Comparison of ENCODE assay signal across 2 cellular contexts in genomic region chr5:166767858-166768257, GRCh38.
TF ChIP-seq lines count a peak whose summit lies in the region.

No MANE protein-coding gene starts in this region.

TF ChIP-seq in SK-N-SH treated with all-trans-retinoic acid at 6 μM for 48 hours, 23 proteins besides CTCF, POLR2A, EP300 and RAD21 (continued from another document):
- TF ChIP-seq, protein P1, sequence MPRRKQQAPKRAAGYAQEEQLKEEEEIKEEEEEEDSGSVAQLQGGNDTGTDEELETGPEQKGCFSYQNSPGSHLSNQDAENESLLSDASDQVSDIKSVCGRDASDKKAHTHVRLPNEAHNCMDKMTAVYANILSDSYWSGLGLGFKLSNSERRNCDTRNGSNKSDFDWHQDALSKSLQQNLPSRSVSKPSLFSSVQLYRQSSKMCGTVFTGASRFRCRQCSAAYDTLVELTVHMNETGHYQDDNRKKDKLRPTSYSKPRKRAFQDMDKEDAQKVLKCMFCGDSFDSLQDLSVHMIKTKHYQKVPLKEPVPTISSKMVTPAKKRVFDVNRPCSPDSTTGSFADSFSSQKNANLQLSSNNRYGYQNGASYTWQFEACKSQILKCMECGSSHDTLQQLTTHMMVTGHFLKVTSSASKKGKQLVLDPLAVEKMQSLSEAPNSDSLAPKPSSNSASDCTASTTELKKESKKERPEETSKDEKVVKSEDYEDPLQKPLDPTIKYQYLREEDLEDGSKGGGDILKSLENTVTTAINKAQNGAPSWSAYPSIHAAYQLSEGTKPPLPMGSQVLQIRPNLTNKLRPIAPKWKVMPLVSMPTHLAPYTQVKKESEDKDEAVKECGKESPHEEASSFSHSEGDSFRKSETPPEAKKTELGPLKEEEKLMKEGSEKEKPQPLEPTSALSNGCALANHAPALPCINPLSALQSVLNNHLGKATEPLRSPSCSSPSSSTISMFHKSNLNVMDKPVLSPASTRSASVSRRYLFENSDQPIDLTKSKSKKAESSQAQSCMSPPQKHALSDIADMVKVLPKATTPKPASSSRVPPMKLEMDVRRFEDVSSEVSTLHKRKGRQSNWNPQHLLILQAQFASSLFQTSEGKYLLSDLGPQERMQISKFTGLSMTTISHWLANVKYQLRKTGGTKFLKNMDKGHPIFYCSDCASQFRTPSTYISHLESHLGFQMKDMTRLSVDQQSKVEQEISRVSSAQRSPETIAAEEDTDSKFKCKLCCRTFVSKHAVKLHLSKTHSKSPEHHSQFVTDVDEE (CRISPR knock-in tag; IDR thresholded peaks at IDR 0.05), result no peak
- no peak for TF ChIP-seq ZNF70 (CRISPR knock-in tag; IDR thresholded peaks at IDR 0.05)
- no peak for TF ChIP-seq ARNTL (CRISPR knock-in tag; IDR thresholded peaks at IDR 0.05; ENCODE audit: borderline replicate concordance, low read depth)
- TF ChIP-seq CSDC2 (CRISPR knock-in tag; IDR thresholded peaks at IDR 0.05), result no peak
- no peak; the same call in 1 of the 2 replicates for TF ChIP-seq TCF4 (CRISPR knock-in tag; IDR thresholded peaks at IDR 0.05; ENCODE audit: borderline replicate concordance)
- no peak for TF ChIP-seq ISL1 (CRISPR knock-in tag; IDR thresholded peaks at IDR 0.05)
- TF ChIP-seq CSRNP3 (CRISPR knock-in tag; IDR thresholded peaks at IDR 0.05), result no peak
- TF ChIP-seq PATZ1 (CRISPR knock-in tag; IDR thresholded peaks at IDR 0.05; ENCODE audit: borderline replicate concordance), result no peak
- TF ChIP-seq CREB5 (CRISPR knock-in tag; IDR thresholded peaks at IDR 0.05; ENCODE audit: low read depth), result no peak
- no peak for TF ChIP-seq GLIS3 (CRISPR knock-in tag; IDR thresholded peaks at IDR 0.05)
- TF ChIP-seq ZFP3 (CRISPR knock-in tag; IDR thresholded peaks at IDR 0.05), result no peak

TF ChIP-seq in GM23338, 12 proteins besides CTCF, POLR2A, EP300 and RAD21 (continued from another document):
- TF ChIP-seq ZNF462 (CRISPR knock-in tag; IDR thresholded peaks at IDR 0.05) (no peak), ZNF331 (CRISPR knock-in tag; IDR thresholded peaks at IDR 0.05; ENCODE audit: low read depth) (no peak), ZNF114 (CRISPR knock-in tag; IDR thresholded peaks at IDR 0.05) (no peak), JUNB (IDR thresholded peaks at IDR 0.05; ENCODE audit: unreplicated experiment) (no peak), ETS1 (IDR thresholded peaks at IDR 0.05) (no peak)
- TF ChIP-seq, protein P2, sequence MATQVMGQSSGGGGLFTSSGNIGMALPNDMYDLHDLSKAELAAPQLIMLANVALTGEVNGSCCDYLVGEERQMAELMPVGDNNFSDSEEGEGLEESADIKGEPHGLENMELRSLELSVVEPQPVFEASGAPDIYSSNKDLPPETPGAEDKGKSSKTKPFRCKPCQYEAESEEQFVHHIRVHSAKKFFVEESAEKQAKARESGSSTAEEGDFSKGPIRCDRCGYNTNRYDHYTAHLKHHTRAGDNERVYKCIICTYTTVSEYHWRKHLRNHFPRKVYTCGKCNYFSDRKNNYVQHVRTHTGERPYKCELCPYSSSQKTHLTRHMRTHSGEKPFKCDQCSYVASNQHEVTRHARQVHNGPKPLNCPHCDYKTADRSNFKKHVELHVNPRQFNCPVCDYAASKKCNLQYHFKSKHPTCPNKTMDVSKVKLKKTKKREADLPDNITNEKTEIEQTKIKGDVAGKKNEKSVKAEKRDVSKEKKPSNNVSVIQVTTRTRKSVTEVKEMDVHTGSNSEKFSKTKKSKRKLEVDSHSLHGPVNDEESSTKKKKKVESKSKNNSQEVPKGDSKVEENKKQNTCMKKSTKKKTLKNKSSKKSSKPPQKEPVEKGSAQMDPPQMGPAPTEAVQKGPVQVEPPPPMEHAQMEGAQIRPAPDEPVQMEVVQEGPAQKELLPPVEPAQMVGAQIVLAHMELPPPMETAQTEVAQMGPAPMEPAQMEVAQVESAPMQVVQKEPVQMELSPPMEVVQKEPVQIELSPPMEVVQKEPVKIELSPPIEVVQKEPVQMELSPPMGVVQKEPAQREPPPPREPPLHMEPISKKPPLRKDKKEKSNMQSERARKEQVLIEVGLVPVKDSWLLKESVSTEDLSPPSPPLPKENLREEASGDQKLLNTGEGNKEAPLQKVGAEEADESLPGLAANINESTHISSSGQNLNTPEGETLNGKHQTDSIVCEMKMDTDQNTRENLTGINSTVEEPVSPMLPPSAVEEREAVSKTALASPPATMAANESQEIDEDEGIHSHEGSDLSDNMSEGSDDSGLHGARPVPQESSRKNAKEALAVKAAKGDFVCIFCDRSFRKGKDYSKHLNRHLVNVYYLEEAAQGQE (IDR thresholded peaks at IDR 0.05; ENCODE audit: unreplicated experiment), result no peak
